Comparison of ENCODE assay signal across 15 cellular contexts in the genomic region with DNA sequence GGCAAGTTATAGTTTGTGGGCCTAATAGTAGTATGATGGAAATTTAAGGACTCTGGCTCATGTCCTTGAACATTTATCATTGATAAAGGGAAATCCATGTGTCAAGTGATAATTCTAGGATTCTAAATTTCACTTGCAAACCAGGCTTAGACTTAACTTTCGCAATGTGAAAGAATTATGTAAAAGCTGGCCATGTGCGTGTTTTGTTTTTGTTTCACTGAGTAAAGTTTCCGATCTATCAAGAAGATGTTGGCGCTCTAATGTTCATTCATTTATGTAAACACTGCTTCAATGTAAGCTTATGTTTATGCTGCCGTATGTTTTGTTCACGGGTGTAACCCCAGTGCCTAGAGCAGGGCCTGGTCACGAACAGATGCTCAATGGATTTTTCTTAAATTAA.
DNase-seq lines count a peak whose midpoint lies in the region; ATAC-seq and TF ChIP-seq lines count a peak whose summit lies in the region.
"Had no signal": no experiment of that assay in that cellular context is flagged by ENCODE, and none has a peak within 500 bp of the region (broad histone marks: within the 10 kb centered on the region; RNA-seq: fewer than 3 reads in every experiment).

No MANE protein-coding gene starts in this region.

- dilution Hi-C loops in IMR-90 (cut with HindIII; ENCODE audit: low sequenced_read_pairs, unreplicated experiment), result no loop called here

- no peak overlapping the region for H4K91ac ChIP-seq in IMR-90 (ENCODE audit: insufficient read depth, low read depth, low read length)

- no peak overlapping the region for H4K5ac ChIP-seq in IMR-90 (ENCODE audit: low read depth, low read length)

- no peaks in the 10 kb centered on the region for H3K27me3 ChIP-seq in IMR-90 (ENCODE audit: control insufficient read depth, insufficient read depth, low read length)

- H3K4me3 Mint-ChIP-seq in mesothelial cell of epicardium (no peak overlapping the region), progenitor cell of endocrine pancreas (ENCODE audit: low read depth) (no peak overlapping the region)
- H3K4me3 Mint-ChIP-seq: CD4-positive, alpha-beta T cell had no signal

- no peak overlapping the region for H3K4me2 ChIP-seq in IMR-90 (ENCODE audit: low read depth, low read length)

- H3K4me1 Mint-ChIP-seq in mesothelial cell of epicardium (peaks cover 22% of the 10 kb centered on the region), progenitor cell of endocrine pancreas (ENCODE audit: low read depth) (peaks cover 32% of the 10 kb centered on the region)

- TF ChIP-seq POLR2A in IMR-90 (IDR thresholded peaks at IDR 0.05; ENCODE audit: low read depth, low read length), result no peak

- H3K79me1 ChIP-seq in IMR-90 (ENCODE audit: low read depth in 1 of 2, low read length in 2 of 2), result no peaks in the 10 kb centered on the region; a peak in 1 of 4 replicates

- H3K56ac ChIP-seq in IMR-90 (ENCODE audit: extremely low read depth, insufficient read depth, low read length), result no peak overlapping the region

- no peaks in the 10 kb centered on the region for H4K20me1 ChIP-seq in IMR-90 (ENCODE audit: insufficient read depth, low read length)

- H3K9ac ChIP-seq in IMR-90 (ENCODE audit: low read depth, low read length), result no peak overlapping the region

- H2AFZ ChIP-seq in IMR-90 (replicated peaks; ENCODE audit: low read length, poor library complexity), result no peak overlapping the region

- H3K14ac ChIP-seq in IMR-90 (replicated peaks; ENCODE audit: low read depth, low read length), result no peak overlapping the region

- peak; percentile 24 for DNase-seq in IMR-90
- DNase-seq in fibroblast of villous mesenchyme (ENCODE audit: low read depth), result peak; percentile 37
- DNase-seq in mesothelial cell of epicardium (ENCODE audit: low spot score in 2 of 2, unreplicated experiment in 2 of 2), result no peak
- no peak for DNase-seq in progenitor cell of endocrine pancreas (ENCODE audit: low spot score, unreplicated experiment)
- DNase-seq in HCEC 1CT, result no peak
- DNase-seq in NCI-H524 (lab: John Stamatoyannopoulos, UW), result no peak
- DNase-seq: ACHN; Caco-2; CD4-positive, alpha-beta T cell; DMS79; GDM1; KG1 had no signal

- H3K9me3 Mint-ChIP-seq in mesothelial cell of epicardium (no peaks in the 10 kb centered on the region), progenitor cell of endocrine pancreas (ENCODE audit: low read depth) (peaks cover 15% of the 10 kb centered on the region)
- H3K9me3 Mint-ChIP-seq: CD4-positive, alpha-beta T cell had no signal

- H3K27ac Mint-ChIP-seq in mesothelial cell of epicardium (peak overlapping the region; percentile 36), progenitor cell of endocrine pancreas (peak overlapping the region; percentile 4)
- H3K27ac Mint-ChIP-seq: CD4-positive, alpha-beta T cell had no signal

- no peak overlapping the region for H2BK5ac ChIP-seq in IMR-90 (ENCODE audit: low read depth, low read length, poor library complexity, severe bottlenecking)

- no peak overlapping the region for H3K27ac ChIP-seq in IMR-90 (ENCODE audit: insufficient read depth, low read length)
- H3K27ac ChIP-seq: C4-2B had no signal

- no peak overlapping the region for H3K18ac ChIP-seq in IMR-90 (ENCODE audit: low read depth, low read length)

- in situ Hi-C loops in IMR-90 (cut with MboI; ENCODE audit: low sequenced_read_pairs), result no loop called here

- 0 out of 2 replicates have a peak overlapping the region, but pooled peaks have one; percentile 0 for H2AK5ac ChIP-seq in IMR-90 (ENCODE audit: low read depth, low read length)

- H2AK9ac ChIP-seq in IMR-90 (replicated peaks; ENCODE audit: low read depth, low read length, poor library complexity), result no peak overlapping the region

- H3K27me3 Mint-ChIP-seq in mesothelial cell of epicardium (ENCODE audit: low read depth), result no peaks in the 10 kb centered on the region
- H3K27me3 Mint-ChIP-seq in progenitor cell of endocrine pancreas, result no peaks in the 10 kb centered on the region
- H3K27me3 Mint-ChIP-seq: CD4-positive, alpha-beta T cell had no signal

- H3K9me1 ChIP-seq in IMR-90 (ENCODE audit: insufficient read depth, low read length), result no peaks in the 10 kb centered on the region

- CTCF ChIA-PET in IMR-90 (lab: Yijun Ruan, JAX), result no interaction called here

- 52% methylated on average over 4 of the region's 7 CpGs; no CpG with 5 or more reads in 1 of the 2 experiments for WGBS in IMR-90 (ENCODE audit: extremely low coverage in 2 of 2, insufficient read length in 1 of 2), 2 experiments

- POLR2A ChIA-PET in IMR-90 (lab: Charles Lee; ENCODE audit: unreplicated experiment), result no interaction called here

- peaks cover 4% of the 10 kb centered on the region for H3K4me1 ChIP-seq in IMR-90 (ENCODE audit: control insufficient read depth, insufficient read depth, low read length)

- no peak overlapping the region for H2BK120ac ChIP-seq in IMR-90 (ENCODE audit: low read depth, low read length)

- no TSS peak for BruUV-seq in IMR-90 (replicated peaks; lab: Mats Ljungman, UMichigan)

- H4K8ac ChIP-seq in IMR-90 (ENCODE audit: low read depth in 2 of 2, low read length in 2 of 2), result no peak overlapping the region

- no peak overlapping the region for H2BK15ac ChIP-seq in IMR-90 (ENCODE audit: low read depth, low read length)

- ATAC-seq in IMR-90 (ENCODE audit: low read depth), result no peak
- ATAC-seq in GM18909 (IDR thresholded peaks at IDR 0.05; ENCODE audit: poor library complexity, unreplicated experiment), result no peak
- ATAC-seq: HepG2 had no signal

- H2BK20ac ChIP-seq in IMR-90 (ENCODE audit: low read depth, low read length), result no peak overlapping the region

- TF ChIP-seq CTCF in IMR-90 (conservative IDR thresholded peaks at IDR 0.05; ENCODE audit: low read depth, low read length) (no peak), fibroblast of villous mesenchyme (IDR thresholded peaks at IDR 0.05; ENCODE audit: insufficient read depth, low read depth, low read length) (no peak), mesothelial cell of epicardium (IDR thresholded peaks at IDR 0.05; ENCODE audit: unreplicated experiment) (no peak), progenitor cell of endocrine pancreas (IDR thresholded peaks at IDR 0.05; ENCODE audit: unreplicated experiment) (no peak)

- intact Hi-C loops in IMR-90 (cut with micrococcal nuclease), result no loop called here

- peak overlapping the region; percentile 4; the same call in 1 of the 2 replicates for H3K23ac ChIP-seq in IMR-90 (ENCODE audit: low read depth, low read length)

- H3K4me3 ChIP-seq in IMR-90 (ENCODE audit: insufficient read depth, low read depth, low read length) (no peak overlapping the region), fibroblast of villous mesenchyme (ENCODE audit: low read depth, low read length) (no peak overlapping the region)

- TF ChIP-seq RAD21 in IMR-90 (IDR thresholded peaks at IDR 0.05; ENCODE audit: low read length), result no peak

- no peaks in the 10 kb centered on the region for H3K9me3 ChIP-seq in IMR-90 (ENCODE audit: control insufficient read depth, insufficient read depth, low read length)
- H3K9me3 ChIP-seq: Caco-2 had no signal

- H3K36me3 Mint-ChIP-seq in mesothelial cell of epicardium, result peaks cover 25% of the 10 kb centered on the region
- H3K36me3 Mint-ChIP-seq in progenitor cell of endocrine pancreas (ENCODE audit: insufficient read depth), result peaks cover 23% of the 10 kb centered on the region

- H3K4ac ChIP-seq in IMR-90 (ENCODE audit: low read depth, low read length), result no peak overlapping the region

- H3K36me3 ChIP-seq in IMR-90 (ENCODE audit: control insufficient read depth, insufficient read depth, low read length), result no peaks in the 10 kb centered on the region

TF ChIP-seq in IMR-90, 13 proteins besides CTCF, POLR2A, EP300 and RAD21:
- TF ChIP-seq RFX5 (IDR thresholded peaks at IDR 0.05; ENCODE audit: low read depth, low read length) (no peak), CEBPB (IDR thresholded peaks at IDR 0.05; ENCODE audit: low read depth, low read length) (peak; percentile 30; the same call in 1 of the 2 replicates), MAZ (IDR thresholded peaks at IDR 0.05; ENCODE audit: borderline replicate concordance, low read depth, low read length) (no peak), MXI1 (IDR thresholded peaks at IDR 0.05; ENCODE audit: borderline replicate concordance, low read depth, low read length) (no peak), MAFK (IDR thresholded peaks at IDR 0.05; ENCODE audit: low read depth, low read length) (no peak), SMC3 (IDR thresholded peaks at IDR 0.05; ENCODE audit: low read depth, low read length) (no peak), BHLHE40 (IDR thresholded peaks at IDR 0.05; ENCODE audit: low read depth, low read length) (no peak)
- TF ChIP-seq, protein P1, sequence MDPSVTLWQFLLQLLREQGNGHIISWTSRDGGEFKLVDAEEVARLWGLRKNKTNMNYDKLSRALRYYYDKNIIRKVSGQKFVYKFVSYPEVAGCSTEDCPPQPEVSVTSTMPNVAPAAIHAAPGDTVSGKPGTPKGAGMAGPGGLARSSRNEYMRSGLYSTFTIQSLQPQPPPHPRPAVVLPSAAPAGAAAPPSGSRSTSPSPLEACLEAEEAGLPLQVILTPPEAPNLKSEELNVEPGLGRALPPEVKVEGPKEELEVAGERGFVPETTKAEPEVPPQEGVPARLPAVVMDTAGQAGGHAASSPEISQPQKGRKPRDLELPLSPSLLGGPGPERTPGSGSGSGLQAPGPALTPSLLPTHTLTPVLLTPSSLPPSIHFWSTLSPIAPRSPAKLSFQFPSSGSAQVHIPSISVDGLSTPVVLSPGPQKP (IDR thresholded peaks at IDR 0.05; ENCODE audit: borderline replicate concordance, low read depth, low read length), result no peak

Comparison
In these comparisons a context has a peak if more than half of its experiments do, and no peak if none do; other contexts are left out.
1. DNase-seq: peak in IMR-90 (single experiment) and fibroblast of villous mesenchyme (single experiment); none in mesothelial cell of epicardium (0 of 2), progenitor cell of endocrine pancreas (single experiment), HCEC 1CT (single experiment) and NCI-H524 (0 of 2).